1 cellular context compared by ENCODE assay signal in the genomic region with DNA sequence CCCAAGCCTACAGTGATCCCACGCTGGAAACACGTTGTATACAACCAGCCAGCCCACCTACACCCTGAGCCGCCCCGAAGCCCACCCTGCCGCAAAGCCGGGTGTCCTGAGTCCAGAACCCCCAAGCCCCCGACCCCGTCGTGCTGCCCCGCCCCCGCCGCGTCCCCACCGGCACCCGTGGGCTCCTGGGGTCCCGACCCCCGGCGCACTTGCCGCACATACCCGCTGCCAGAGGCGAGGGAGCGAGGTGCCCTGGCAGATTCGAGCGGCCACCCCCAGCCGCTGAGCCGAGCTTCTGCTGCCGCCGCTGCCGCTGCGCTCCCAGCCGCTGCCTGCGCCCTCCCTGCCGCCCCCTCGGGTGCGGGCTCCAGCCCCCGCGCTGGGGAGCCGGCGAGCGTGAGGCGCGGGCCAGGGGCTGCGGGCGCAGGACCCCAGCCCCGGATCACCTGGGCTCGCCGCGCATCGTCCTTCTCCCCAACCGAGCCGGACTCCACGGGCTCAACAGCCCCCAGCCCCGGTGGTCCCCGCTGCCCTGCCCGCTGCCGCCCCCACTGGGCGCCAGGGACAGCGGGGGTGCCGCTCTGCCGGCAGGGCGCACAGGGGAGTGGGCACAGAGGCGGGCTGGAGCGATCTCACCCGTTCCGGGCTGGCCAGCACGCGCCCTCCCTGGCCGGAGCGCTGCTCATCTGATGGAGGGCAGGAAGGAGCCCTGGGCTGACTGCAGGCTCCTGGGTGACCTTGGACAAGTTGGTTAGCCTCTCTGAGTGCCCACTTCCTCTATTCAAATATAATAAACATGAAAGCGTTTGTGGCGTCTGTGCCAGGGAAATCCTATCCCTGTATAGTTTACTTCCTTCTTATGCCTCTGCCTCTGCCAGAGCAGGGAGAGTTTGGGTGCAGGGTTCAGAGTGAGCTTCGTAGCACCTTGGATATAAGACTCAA.
A peak's percentile ranks its signal among the peaks of the same experiment; 100 is the strongest.
TF ChIP-seq lines count a peak whose summit lies in the region.

TSS of gene HTR4 (minus strand) at position 688 of the 942 bp plus-strand sequence. CDS start 17,513 bp downstream, outside the sequence.

TF ChIP-seq in WTC11, 78 proteins besides CTCF, POLR2A, EP300 and RAD21 (continued from another document):
- no peak for TF ChIP-seq AFF4 (CRISPR knock-in tag; IDR thresholded peaks at IDR 0.05; ENCODE audit: borderline replicate concordance)
- TF ChIP-seq ZNF423 (CRISPR knock-in tag; IDR thresholded peaks at IDR 0.05) = peak; percentile 73
- TF ChIP-seq ZNF138 (CRISPR knock-in tag; conservative IDR thresholded peaks at IDR 0.05) = no peak
- peak; percentile 33; the same call in 1 of the 2 replicates for TF ChIP-seq FOXP1 (CRISPR knock-in tag; IDR thresholded peaks at IDR 0.05; ENCODE audit: borderline replicate concordance)
- TF ChIP-seq, protein P1, sequence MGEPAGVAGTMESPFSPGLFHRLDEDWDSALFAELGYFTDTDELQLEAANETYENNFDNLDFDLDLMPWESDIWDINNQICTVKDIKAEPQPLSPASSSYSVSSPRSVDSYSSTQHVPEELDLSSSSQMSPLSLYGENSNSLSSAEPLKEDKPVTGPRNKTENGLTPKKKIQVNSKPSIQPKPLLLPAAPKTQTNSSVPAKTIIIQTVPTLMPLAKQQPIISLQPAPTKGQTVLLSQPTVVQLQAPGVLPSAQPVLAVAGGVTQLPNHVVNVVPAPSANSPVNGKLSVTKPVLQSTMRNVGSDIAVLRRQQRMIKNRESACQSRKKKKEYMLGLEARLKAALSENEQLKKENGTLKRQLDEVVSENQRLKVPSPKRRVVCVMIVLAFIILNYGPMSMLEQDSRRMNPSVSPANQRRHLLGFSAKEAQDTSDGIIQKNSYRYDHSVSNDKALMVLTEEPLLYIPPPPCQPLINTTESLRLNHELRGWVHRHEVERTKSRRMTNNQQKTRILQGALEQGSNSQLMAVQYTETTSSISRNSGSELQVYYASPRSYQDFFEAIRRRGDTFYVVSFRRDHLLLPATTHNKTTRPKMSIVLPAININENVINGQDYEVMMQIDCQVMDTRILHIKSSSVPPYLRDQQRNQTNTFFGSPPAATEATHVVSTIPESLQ (CRISPR knock-in tag; IDR thresholded peaks at IDR 0.05) = no peak
- TF ChIP-seq GTF2I (CRISPR knock-in tag; conservative IDR thresholded peaks at IDR 0.05) = no peak
- TF ChIP-seq, protein P2, sequence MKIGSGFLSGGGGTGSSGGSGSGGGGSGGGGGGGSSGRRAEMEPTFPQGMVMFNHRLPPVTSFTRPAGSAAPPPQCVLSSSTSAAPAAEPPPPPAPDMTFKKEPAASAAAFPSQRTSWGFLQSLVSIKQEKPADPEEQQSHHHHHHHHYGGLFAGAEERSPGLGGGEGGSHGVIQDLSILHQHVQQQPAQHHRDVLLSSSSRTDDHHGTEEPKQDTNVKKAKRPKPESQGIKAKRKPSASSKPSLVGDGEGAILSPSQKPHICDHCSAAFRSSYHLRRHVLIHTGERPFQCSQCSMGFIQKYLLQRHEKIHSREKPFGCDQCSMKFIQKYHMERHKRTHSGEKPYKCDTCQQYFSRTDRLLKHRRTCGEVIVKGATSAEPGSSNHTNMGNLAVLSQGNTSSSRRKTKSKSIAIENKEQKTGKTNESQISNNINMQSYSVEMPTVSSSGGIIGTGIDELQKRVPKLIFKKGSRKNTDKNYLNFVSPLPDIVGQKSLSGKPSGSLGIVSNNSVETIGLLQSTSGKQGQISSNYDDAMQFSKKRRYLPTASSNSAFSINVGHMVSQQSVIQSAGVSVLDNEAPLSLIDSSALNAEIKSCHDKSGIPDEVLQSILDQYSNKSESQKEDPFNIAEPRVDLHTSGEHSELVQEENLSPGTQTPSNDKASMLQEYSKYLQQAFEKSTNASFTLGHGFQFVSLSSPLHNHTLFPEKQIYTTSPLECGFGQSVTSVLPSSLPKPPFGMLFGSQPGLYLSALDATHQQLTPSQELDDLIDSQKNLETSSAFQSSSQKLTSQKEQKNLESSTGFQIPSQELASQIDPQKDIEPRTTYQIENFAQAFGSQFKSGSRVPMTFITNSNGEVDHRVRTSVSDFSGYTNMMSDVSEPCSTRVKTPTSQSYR (CRISPR knock-in tag; IDR thresholded peaks at IDR 0.05) = no peak
- 0 out of 2 replicates have a peak, but pooled peaks have one; percentile 10 for TF ChIP-seq FOXP4 (CRISPR knock-in tag; IDR thresholded peaks at IDR 0.05)
- TF ChIP-seq ELF4 (CRISPR knock-in tag; IDR thresholded peaks at IDR 0.05; ENCODE audit: low read depth) = no peak
- TF ChIP-seq CREM (CRISPR knock-in tag; IDR thresholded peaks at IDR 0.05) = no peak
- no peak for TF ChIP-seq ZNF232 (CRISPR knock-in tag; IDR thresholded peaks at IDR 0.05)
- no peak for TF ChIP-seq GABPB1 (CRISPR knock-in tag; IDR thresholded peaks at IDR 0.05)
- no peak for TF ChIP-seq GRHL2 (CRISPR knock-in tag; IDR thresholded peaks at IDR 0.05; ENCODE audit: insufficient replicate concordance, severe bottlenecking)
- TF ChIP-seq NFATC4 (CRISPR knock-in tag; IDR thresholded peaks at IDR 0.05) = no peak
- no peak for TF ChIP-seq ATF3 (CRISPR knock-in tag; conservative IDR thresholded peaks at IDR 0.05)
- TF ChIP-seq, protein P3, sequence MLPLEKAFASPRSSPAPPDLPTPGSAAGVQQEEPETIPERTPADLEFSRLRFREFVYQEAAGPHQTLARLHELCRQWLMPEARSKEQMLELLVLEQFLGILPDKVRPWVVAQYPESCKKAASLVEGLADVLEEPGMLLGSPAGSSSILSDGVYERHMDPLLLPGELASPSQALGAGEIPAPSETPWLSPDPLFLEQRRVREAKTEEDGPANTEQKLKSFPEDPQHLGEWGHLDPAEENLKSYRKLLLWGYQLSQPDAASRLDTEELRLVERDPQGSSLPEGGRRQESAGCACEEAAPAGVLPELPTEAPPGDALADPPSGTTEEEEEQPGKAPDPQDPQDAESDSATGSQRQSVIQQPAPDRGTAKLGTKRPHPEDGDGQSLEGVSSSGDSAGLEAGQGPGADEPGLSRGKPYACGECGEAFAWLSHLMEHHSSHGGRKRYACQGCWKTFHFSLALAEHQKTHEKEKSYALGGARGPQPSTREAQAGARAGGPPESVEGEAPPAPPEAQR (CRISPR knock-in tag; IDR thresholded peaks at IDR 0.05) = no peak
- no peak for TF ChIP-seq E2F1 (CRISPR knock-in tag; IDR thresholded peaks at IDR 0.05)
